In the genomic region with DNA sequence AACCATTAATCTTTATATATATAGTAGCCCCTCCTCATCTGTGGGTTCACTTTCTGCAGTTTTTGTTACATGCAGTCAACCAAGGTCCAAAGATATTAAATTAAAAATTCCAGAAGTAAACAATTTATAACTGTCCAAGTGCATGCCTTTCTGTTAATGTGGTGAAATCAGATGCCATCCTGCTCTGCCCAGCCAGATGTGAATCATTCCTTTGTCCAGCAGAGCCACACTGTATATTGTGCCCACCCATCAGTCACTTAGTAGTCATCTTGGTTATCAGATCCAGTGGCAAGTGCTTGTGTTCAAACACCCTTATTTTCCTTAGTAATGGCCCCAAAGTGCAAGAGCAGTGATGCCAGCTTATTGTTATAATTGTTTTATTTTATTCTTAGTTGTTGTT, we compare ENCODE assay signal across 34 cellular contexts. TPM values are rescaled to one million over a fixed set of nuclear protein-coding genes. Genes with fewer than 3 reads are reported as not detected.
"Had no signal": no experiment of that assay in that cellular context is flagged by ENCODE, and none has a peak within 500 bp of the region (broad histone marks: within the 10 kb centered on the region; RNA-seq: fewer than 3 reads in every experiment).

No MANE protein-coding gene starts in this region.

- ATAC-seq: activated naive CD8-positive, alpha-beta T cell treated with anti-CD3 and anti-CD28 coated beads, Interleukin-2, amount 50 U/mL, for 24 hours; activated T-cell treated with anti-CD3 and anti-CD28 coated beads, Interleukin-2, amount 50 U/mL, for 4 hours; Right ventricle myocardium inferior had no signal

- H3K27me3 ChIP-seq: brain microvascular endothelial cell, MG63, Peyer's patch had no signal

- DNase-seq: activated B cell treated with CpG ODN at 0.5 μM for 24 hours; activated CD4-positive, alpha-beta memory T cell treated with anti-CD3 and anti-CD28 coated beads for 36 hours; activated CD4-positive, alpha-beta T cell treated with anti-CD3 and anti-CD28 coated beads for 4 hours; activated CD4-positive, alpha-beta T cell treated with anti-CD3 and anti-CD28 coated beads, Interleukin-2, amount 50 U/mL, for 1 hour; activated CD4-positive, CD25-positive, alpha-beta regulatory T cell treated with anti-CD3 and anti-CD28 coated beads, Interleukin-2, amount 50 U/mL, for 72 hours; activated CD8-positive, alpha-beta memory T cell treated with anti-CD3 and anti-CD28 coated beads, Interleukin-2, amount 50 U/mL, for 4 hours; activated gamma-delta T cell treated with Interleukin-2 at 50 U/mL for 16 hours; activated naive CD4-positive, alpha-beta T cell treated with anti-CD3 and anti-CD28 coated beads for 36 hours; activated naive CD8-positive, alpha-beta T cell treated with anti-CD3 and anti-CD28 coated beads, Interleukin-2, amount 50 U/mL, for 24 hours; activated T-cell treated with anti-CD3 and anti-CD28 coated beads for 4 hours; activated T-cell treated with anti-CD3 and anti-CD28 coated beads, Interleukin-2, amount 50 U/mL, for 4 hours; amniotic stem cell; aorta; brain microvascular endothelial cell; MG63; NCI-H1048; NCI-H1105 treated with DMSO at 0.1 percent for 48 hours; NCI-H1436; NCI-H1694; NCI-H1930; NCI-H2081 treated with DMSO at 0.1 percent for 48 hours; NCI-H226; NCI-H446 treated with DMSO at 0.1 percent for 48 hours; NCI-H524; NCI-H69; Peyer's patch; RPMI8226 had no signal

- H3K4me3 ChIP-seq: MG63, Peyer's patch had no signal

- H3K4me1 ChIP-seq: Peyer's patch had no signal

- H3K9me3 Mint-ChIP-seq: activated CD4-positive, alpha-beta memory T cell treated with anti-CD3 and anti-CD28 coated beads for 36 hours; activated T-helper 1 cell treated with anti-CD3 and anti-CD28 coated beads, Interleukin-12 subunit alpha, Interleukin-12 subunit beta, Interleukin-2, Interleukin-4 antibody, amounts not matched to agents 30 ng/mL and 10 ng/mL and 1 ng/mL, durations not matched to agents 14 hours and 24 hours and 36 hours; central memory CD8-positive, alpha-beta T cell; T-helper 1 cell treated with Interleukin-12 subunit alpha and Interleukin-12 subunit beta and Interleukin-4 antibody, amounts not matched to agents 30 μg/mL and 1 μg/mL, for 36 hours; T-helper 2 cell treated with Interferon-gamma antibody and Interleukin-4, amounts not matched to agents 5 μg/mL and 100 μg/mL, for 36 hours had no signal

- H3K9me3 ChIP-seq: MG63, Peyer's patch had no signal

- H3K36me3 Mint-ChIP-seq: activated CD4-positive, alpha-beta memory T cell treated with anti-CD3 and anti-CD28 coated beads for 36 hours had no signal

- H3K27ac Mint-ChIP-seq: activated B cell treated with CpG ODN at 0.5 μM for 24 hours; activated CD4-positive, alpha-beta memory T cell treated with anti-CD3 and anti-CD28 coated beads for 36 hours; activated naive CD4-positive, alpha-beta T cell treated with anti-CD3 and anti-CD28 coated beads for 36 hours; activated naive CD8-positive, alpha-beta T cell; activated naive CD8-positive, alpha-beta T cell treated with anti-CD3 and anti-CD28 coated beads, Interleukin-2, amount 50 U/mL, for 24 hours; activated T-helper 1 cell treated with anti-CD3 and anti-CD28 coated beads, Interleukin-12 subunit alpha, Interleukin-12 subunit beta, Interleukin-2, Interleukin-4 antibody, amounts not matched to agents 30 ng/mL and 10 ng/mL and 1 ng/mL, durations not matched to agents 14 hours and 24 hours and 36 hours; T-helper 1 cell treated with Interleukin-12 subunit alpha and Interleukin-12 subunit beta and Interleukin-4 antibody, amounts not matched to agents 30 μg/mL and 1 μg/mL, for 36 hours; T-helper 2 cell treated with Interferon-gamma antibody and Interleukin-4, amounts not matched to agents 5 μg/mL and 100 μg/mL, for 36 hours had no signal

- H3K36me3 ChIP-seq: brain microvascular endothelial cell, MG63, Peyer's patch had no signal

- H3K27ac ChIP-seq: brain microvascular endothelial cell, Peyer's patch, VCaP had no signal

RNA-seq across cellular contexts. Expression of a gene that starts 17.2 kb away (rescaled TPM):
- total RNA-seq: activated B cell treated with CpG ODN at 0.5 μM for 24 hours; activated T-helper 1 cell treated with anti-CD3 and anti-CD28 coated beads, Interleukin-12 subunit alpha, Interleukin-12 subunit beta, Interleukin-2, Interleukin-4 antibody, amounts not matched to agents 30 ng/mL and 10 ng/mL and 1 ng/mL, durations not matched to agents 14 hours and 24 hours and 36 hours had no signal
